18 cellular contexts compared by ENCODE assay signal in the genomic region with DNA sequence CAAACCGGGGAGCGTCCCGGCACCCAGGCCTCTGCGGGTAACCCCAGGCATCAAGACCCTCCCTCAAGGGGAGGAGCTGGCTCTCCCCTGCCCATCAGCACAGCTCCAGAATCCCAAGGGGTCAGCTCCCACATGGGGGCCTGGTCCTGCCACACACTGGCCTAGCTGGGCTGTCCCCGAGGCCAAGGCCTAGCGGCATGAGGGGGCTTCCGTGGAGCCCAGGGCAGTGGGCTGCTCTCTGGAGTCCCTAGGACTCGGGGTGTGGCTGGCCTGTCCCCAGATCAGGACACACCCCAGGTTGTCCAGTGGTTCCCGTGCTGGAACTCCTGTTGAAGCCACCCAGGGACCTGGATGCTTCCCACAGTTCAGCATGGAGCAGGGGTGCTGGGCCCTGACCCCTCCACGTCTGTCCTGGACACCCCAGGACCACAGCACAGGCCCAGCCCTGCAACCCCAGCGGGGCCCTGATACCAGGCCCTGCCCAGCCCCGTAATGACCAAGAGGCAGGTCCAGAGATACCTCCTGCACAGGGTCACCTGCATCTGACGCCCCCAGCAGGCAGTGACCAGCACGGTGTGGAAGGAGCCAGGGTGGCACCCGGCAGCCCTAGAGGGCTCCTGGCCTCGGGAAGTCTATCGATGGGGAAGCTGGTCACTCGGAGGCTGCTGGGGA.
"Had no signal": no experiment of that assay in that cellular context is flagged by ENCODE, and none has a peak within 500 bp of the region (broad histone marks: within the 10 kb centered on the region; RNA-seq: fewer than 3 reads in every experiment).

No MANE protein-coding gene starts in this region.

- H3K27me3 ChIP-seq: foreskin keratinocyte, suprapubic skin, tibial artery had no signal

- H3K4me1 ChIP-seq: foreskin keratinocyte had no signal

- FAIRE-seq: colon, small intestine had no signal

- H3K9me3 Mint-ChIP-seq: dendritic cell treated with granulocyte-macrophage colony-stimulating factor and Interleukin-4, amounts not matched to agents 40 ng/mL and 50 ng/mL, for 4 days; effector memory CD8-positive, alpha-beta T cell; naive B cell; nephron had no signal

- H3K27ac Mint-ChIP-seq: dendritic cell treated with granulocyte-macrophage colony-stimulating factor and Interleukin-4, amounts not matched to agents 40 ng/mL and 50 ng/mL, for 4 days; effector memory CD8-positive, alpha-beta T cell; naive B cell; nephron had no signal

- H3K4me1 Mint-ChIP-seq: nephron had no signal

- DNase-seq: effector memory CD8-positive, alpha-beta T cell; erythroblast; foreskin keratinocyte; hippocampal formation; kidney glomerular epithelial cell; left ventricle myocardium inferior; mesendoderm; naive B cell; small intestine; stimulated activated CD4-positive, alpha-beta T cell treated with anti-CD3 and anti-CD28 coated beads, Interleukin-2, amount 100 ng/mL, for 48 hours; stimulated activated naive CD4-positive, alpha-beta T cell treated with Interleukin-2 at 50 U/mL for 16 hours; tibial artery had no signal

- H3K9me3 ChIP-seq: left ventricle myocardium inferior, neutrophil, suprapubic skin, tibial artery had no signal

- ATAC-seq: effector memory CD8-positive, alpha-beta T cell; foreskin keratinocyte had no signal

- H3K36me3 Mint-ChIP-seq: naive B cell had no signal

- H3K4me3 Mint-ChIP-seq: dendritic cell treated with granulocyte-macrophage colony-stimulating factor and Interleukin-4, amounts not matched to agents 40 ng/mL and 50 ng/mL, for 4 days; effector memory CD8-positive, alpha-beta T cell; naive B cell had no signal

- H3K4me3 ChIP-seq: left ventricle myocardium inferior, lung, suprapubic skin, tibial artery had no signal

- H3K27ac ChIP-seq: foreskin keratinocyte, left ventricle myocardium inferior, neutrophil, suprapubic skin, tibial artery had no signal

- H3K27me3 Mint-ChIP-seq: effector memory CD8-positive, alpha-beta T cell; naive B cell had no signal
